ENCODE assay signal across 1 cellular context in genomic region chr2:161160226-161161073, GRCh38.
TF ChIP-seq lines count a peak whose summit lies in the region.

TSS of gene TANK (plus strand) at chr2:161160428. CDS start at chr2:161179663, 19,235 bp downstream.

TF ChIP-seq in HEK293, 187 proteins besides CTCF, POLR2A, EP300 and RAD21 (continued from another document and continues in another):
- no peak; the same call in 1 of the 2 replicates for TF ChIP-seq INSM2 (tag by site-specific recombination; IDR thresholded peaks at IDR 0.05)
- no peak for TF ChIP-seq GLI2 (tag by site-specific recombination; IDR thresholded peaks at IDR 0.05; ENCODE audit: borderline replicate concordance, low read depth)
- no peak for TF ChIP-seq ZNF223 (tag by site-specific recombination; IDR thresholded peaks at IDR 0.05)
- no peak; the same call in 1 of the 2 replicates for TF ChIP-seq ELK4 (IDR thresholded peaks at IDR 0.05; ENCODE audit: borderline replicate concordance, low read depth, low read length)
- peak; percentile 64; the same call in 1 of the 2 replicates for TF ChIP-seq KLF8 (tag by site-specific recombination; IDR thresholded peaks at IDR 0.05)
- no peak for TF ChIP-seq ZNF529 (tag by site-specific recombination; IDR thresholded peaks at IDR 0.05; ENCODE audit: insufficient replicate concordance)
- TF ChIP-seq ZIC2 (tag by site-specific recombination; IDR thresholded peaks at IDR 0.05), result no peak
- no peak for TF ChIP-seq ZNF580 (tag by site-specific recombination; IDR thresholded peaks at IDR 0.05)
- peak; percentile 91 for TF ChIP-seq ZNF341 (tag by site-specific recombination; IDR thresholded peaks at IDR 0.05; ENCODE audit: low read depth)
- TF ChIP-seq ZSCAN16 (tag by site-specific recombination; IDR thresholded peaks at IDR 0.05), result no peak
- no peak for TF ChIP-seq ZNF248 (tag by site-specific recombination; IDR thresholded peaks at IDR 0.05)
- no peak for TF ChIP-seq ZNF571 (tag by site-specific recombination; IDR thresholded peaks at IDR 0.05)
- no peak for TF ChIP-seq ZNF266 (tag by site-specific recombination; IDR thresholded peaks at IDR 0.05; ENCODE audit: low read depth)
- no peak for TF ChIP-seq ZNF624 (tag by site-specific recombination; IDR thresholded peaks at IDR 0.05)
- no peak for TF ChIP-seq ZNF221 (tag by site-specific recombination; IDR thresholded peaks at IDR 0.05; ENCODE audit: borderline replicate concordance)
- no peak for TF ChIP-seq ZNF704 (tag by site-specific recombination; IDR thresholded peaks at IDR 0.05)
- TF ChIP-seq ZNF670 (tag by site-specific recombination; IDR thresholded peaks at IDR 0.05; ENCODE audit: low read depth), result no peak
- no peak for TF ChIP-seq ZNF707 (tag by site-specific recombination; IDR thresholded peaks at IDR 0.05)
- no peak for TF ChIP-seq ZNF530 (tag by site-specific recombination; IDR thresholded peaks at IDR 0.05; ENCODE audit: low read depth)
- TF ChIP-seq SP2 (tag by site-specific recombination; IDR thresholded peaks at IDR 0.05), result peak; percentile 78
- TF ChIP-seq ZNF558 (tag by site-specific recombination; IDR thresholded peaks at IDR 0.05), result no peak
- TF ChIP-seq ZNF768 (tag by site-specific recombination; IDR thresholded peaks at IDR 0.05), result no peak
- TF ChIP-seq ZNF560 (tag by site-specific recombination; IDR thresholded peaks at IDR 0.05; ENCODE audit: borderline replicate concordance), result no peak
- no peak for TF ChIP-seq ZBTB8A (tag by site-specific recombination; IDR thresholded peaks at IDR 0.05)
- TF ChIP-seq ZNF561 (tag by site-specific recombination; IDR thresholded peaks at IDR 0.05; ENCODE audit: borderline replicate concordance), result peak; percentile 92
- 0 out of 2 replicates have a peak, but pooled peaks have one; percentile 13 for TF ChIP-seq ZNF10 (tag by site-specific recombination; IDR thresholded peaks at IDR 0.05)
- TF ChIP-seq ZNF585B (tag by site-specific recombination; IDR thresholded peaks at IDR 0.05), result no peak
- no peak for TF ChIP-seq GLI4 (tag by site-specific recombination; IDR thresholded peaks at IDR 0.05)
- TF ChIP-seq ZBTB6 (tag by site-specific recombination; IDR thresholded peaks at IDR 0.05), result no peak
- TF ChIP-seq HOXD13 (CRISPR knock-in tag; IDR thresholded peaks at IDR 0.05; ENCODE audit: borderline replicate concordance), result 0 out of 2 replicates have a peak, but pooled peaks have one; percentile 46
- peak; percentile 36; the same call in 1 of the 2 replicates for TF ChIP-seq REST (tag by site-specific recombination; IDR thresholded peaks at IDR 0.05)
- TF ChIP-seq ZNF280D (tag by site-specific recombination; IDR thresholded peaks at IDR 0.05), result no peak
- TF ChIP-seq REPIN1 (tag by site-specific recombination; IDR thresholded peaks at IDR 0.05; ENCODE audit: low read depth), result no peak
- TF ChIP-seq SP7 (tag by site-specific recombination; IDR thresholded peaks at IDR 0.05), result peak; percentile 48; the same call in 1 of the 2 replicates
- no peak for TF ChIP-seq HOXC10 (CRISPR knock-in tag; IDR thresholded peaks at IDR 0.05)
- no peak for TF ChIP-seq ZNF423 (tag by site-specific recombination; IDR thresholded peaks at IDR 0.05)
- no peak for TF ChIP-seq ZNF513 (tag by site-specific recombination; IDR thresholded peaks at IDR 0.05)
- no peak for TF ChIP-seq ZNF837 (tag by site-specific recombination; IDR thresholded peaks at IDR 0.05)
- TF ChIP-seq YY1 (tag by site-specific recombination; IDR thresholded peaks at IDR 0.05), result no peak
- TF ChIP-seq BCL11B (tag by site-specific recombination; IDR thresholded peaks at IDR 0.05; ENCODE audit: low read depth), result peak; percentile 36; the same call in 1 of the 2 replicates
- TF ChIP-seq ZNF658 (tag by site-specific recombination; IDR thresholded peaks at IDR 0.05), result no peak
- TF ChIP-seq ZNF518A (tag by site-specific recombination; conservative IDR thresholded peaks at IDR 0.05; ENCODE audit: low read depth), result peak; percentile 92
- TF ChIP-seq ZNF645 (tag by site-specific recombination; IDR thresholded peaks at IDR 0.05), result no peak
